ENCODE assay signal across 9 cellular contexts in the genomic region with DNA sequence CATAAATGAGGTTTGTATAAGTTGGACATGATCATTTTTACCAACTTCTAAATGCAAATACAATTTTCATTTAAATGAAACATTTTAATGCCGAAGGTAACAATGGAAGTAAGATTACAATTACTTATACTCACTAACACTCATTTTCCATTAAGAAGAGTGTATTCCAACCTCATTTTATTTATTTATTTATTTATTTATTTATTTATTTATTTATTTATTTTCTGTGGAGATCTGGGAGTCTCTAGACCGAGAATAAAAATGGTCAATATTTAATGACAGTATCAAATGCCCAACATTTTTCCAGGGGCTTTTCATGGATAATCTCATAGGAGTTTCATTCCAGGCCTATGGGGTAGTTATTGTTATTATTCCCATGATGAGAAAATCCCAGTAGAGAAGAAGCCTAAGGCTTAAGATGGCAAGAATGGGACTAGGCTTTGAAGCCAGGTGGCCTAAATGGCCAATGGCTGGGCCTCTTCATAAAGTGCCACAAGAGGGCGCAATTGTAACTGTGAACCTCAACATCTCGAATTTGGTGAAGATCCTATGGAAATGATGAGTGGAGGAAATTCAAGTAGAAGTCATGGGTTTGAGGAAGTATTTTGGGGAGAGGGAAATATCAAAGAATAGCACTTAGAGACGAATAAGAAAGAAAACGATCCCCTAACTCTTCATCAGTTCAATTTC. TPM values are rescaled to one million over a fixed set of nuclear protein-coding genes. Genes with fewer than 3 reads are reported as not detected.
DNase-seq lines count a peak whose midpoint lies in the region; ATAC-seq and TF ChIP-seq lines count a peak whose summit lies in the region.
"Had no signal": no experiment of that assay in that cellular context is flagged by ENCODE, and none has a peak within 500 bp of the region (broad histone marks: within the 10 kb centered on the region; RNA-seq: fewer than 3 reads in every experiment).

No MANE protein-coding gene starts in this region.

- in situ Hi-C loops in Panc1 (cut with HindIII; ENCODE audit: low pct_unique_long_range_greater_than_20kb, low sequenced_read_pairs) = no loop called here

- TF ChIP-seq CTCF in Panc1 (IDR thresholded peaks at IDR 0.05) (peak; percentile 66), stomach (IDR thresholded peaks at IDR 0.05) (peak in 5 of 7 experiments; percentile 26 to 59 (median 34))

- H3K9me3 ChIP-seq in Panc1 (ENCODE audit: control insufficient read depth, insufficient read depth, low read depth, low read length) (no peaks in the 10 kb centered on the region), stomach (no peaks in the 10 kb centered on the region)

- WGBS in stomach, 5 donors = 69 to 75% (median 71%) methylated on average over 6 of the region's 6 CpGs

- H3K4me3 ChIP-seq in Panc1 (ENCODE audit: low read depth in 2 of 2, low read length in 2 of 2) = no peak overlapping the region
- H3K4me3 ChIP-seq in stomach = no peak overlapping the region

- no peaks in the 10 kb centered on the region for H3K4me1 ChIP-seq in Panc1 (ENCODE audit: control insufficient read depth, insufficient read depth, low read length)
- H3K4me1 ChIP-seq in stomach = peaks cover 0 to 12% (median 8%) of the 10 kb centered on the region in 4 donors

- TF ChIP-seq POLR2A in stomach (IDR thresholded peaks at IDR 0.05) = no peak

- H3K27me3 ChIP-seq in Panc1 (ENCODE audit: control insufficient read depth, insufficient read depth, low read length) = no peaks in the 10 kb centered on the region
- H3K27me3 ChIP-seq in stomach = no peaks in the 10 kb centered on the region

- H3K36me3 ChIP-seq in Panc1 (ENCODE audit: control insufficient read depth, insufficient read depth, low read length) = no peaks in the 10 kb centered on the region
- peaks cover 0 to 25% (median 3%) of the 10 kb centered on the region in 4 donors for H3K36me3 ChIP-seq in stomach

- peak; percentile 80 for ATAC-seq in HG02798 (IDR thresholded peaks at IDR 0.05; ENCODE audit: poor library complexity, unreplicated experiment)
- ATAC-seq in Panc1 = no peak

- intact Hi-C loops in Panc1 (cut with micrococcal nuclease; ENCODE audit: unreplicated experiment) = loop anchor here (5.0 kb wide), 1 partner anchor 113 kb away; no protein-coding TSS in a partner anchor
- intact Hi-C loops in stomach (cut with DNase I; ENCODE audit: low total_unique reads) = no loop called here

- BruUV-seq in Panc1 (replicated peaks; lab: Mats Ljungman, UMichigan) = no TSS peak

- POLR2A ChIA-PET in Panc1 (lab: Charles Lee) = no interaction called here

- H3K27ac ChIP-seq in Panc1 (ENCODE audit: low read length) = no peak overlapping the region
- H3K27ac ChIP-seq in stomach = no peak overlapping the region
- H3K27ac ChIP-seq: epithelial cell of prostate had no signal

- peak; percentile 27 for DNase-seq in stimulated activated CD4-positive, alpha-beta T cell treated with anti-CD3 and anti-CD28 coated beads, Interleukin-15, amount 100 ng/mL, for 24 hours
- no peak for DNase-seq in stimulated activated CD4-positive, alpha-beta T cell treated with anti-CD3 and anti-CD28 coated beads, Interleukin-4, amount 100 ng/mL, for 1 hour
- DNase-seq in Panc1 (ENCODE audit: low read depth, low spot score) (no peak), fibroblast of peridontal ligament (ENCODE audit: extremely low read depth) (peak; percentile 62), stomach (no peak), NCI-H1930 (lab: John Stamatoyannopoulos, UW) (no peak), mesenteric fat pad (ENCODE audit: low spot score) (no peak)

- CTCF ChIA-PET in Panc1 (lab: Charles Lee) = no interaction called here

- TF ChIP-seq EP300 in stomach (IDR thresholded peaks at IDR 0.05) = no peak

RNA-seq across cellular contexts. Expression of a gene that starts 21.3 kb away (rescaled TPM):
- 0.15 TPM for total RNA-seq in Panc1 (2021; ENCODE audit: unreplicated experiment)
- polyA plus RNA-seq in Panc1 (2012; ENCODE audit: insufficient read length) = 0.02 TPM
- total RNA-seq in stomach = 10 to 100 TPM in 3 of 5 donors, 1 to 10 TPM in 2; 5.5 to 23.7 (median 14.7) TPM
- polyA plus RNA-seq in stomach = 1 to 10 TPM in 2 of 3 donors, under 1 TPM in 1; 0.60 to 1.4 (median 1.2) TPM
- 129 TPM for total RNA-seq in mesenteric fat pad

Comparison
In these comparisons a context has a peak if more than half of its experiments do, and no peak if none do; other contexts are left out.
1. DNase-seq: peak in stimulated activated CD4-positive, alpha-beta T cell treated with anti-CD3 and anti-CD28 coated beads, Interleukin-15, amount 100 ng/mL, for 24 hours (single experiment) and fibroblast of peridontal ligament (single experiment); none in stimulated activated CD4-positive, alpha-beta T cell treated with anti-CD3 and anti-CD28 coated beads, Interleukin-4, amount 100 ng/mL, for 1 hour (single experiment), Panc1 (single experiment), stomach (single experiment), NCI-H1930 (0 of 2) and mesenteric fat pad (single experiment).